Comparison of ENCODE assay signal across 8 cellular contexts in the genomic region with DNA sequence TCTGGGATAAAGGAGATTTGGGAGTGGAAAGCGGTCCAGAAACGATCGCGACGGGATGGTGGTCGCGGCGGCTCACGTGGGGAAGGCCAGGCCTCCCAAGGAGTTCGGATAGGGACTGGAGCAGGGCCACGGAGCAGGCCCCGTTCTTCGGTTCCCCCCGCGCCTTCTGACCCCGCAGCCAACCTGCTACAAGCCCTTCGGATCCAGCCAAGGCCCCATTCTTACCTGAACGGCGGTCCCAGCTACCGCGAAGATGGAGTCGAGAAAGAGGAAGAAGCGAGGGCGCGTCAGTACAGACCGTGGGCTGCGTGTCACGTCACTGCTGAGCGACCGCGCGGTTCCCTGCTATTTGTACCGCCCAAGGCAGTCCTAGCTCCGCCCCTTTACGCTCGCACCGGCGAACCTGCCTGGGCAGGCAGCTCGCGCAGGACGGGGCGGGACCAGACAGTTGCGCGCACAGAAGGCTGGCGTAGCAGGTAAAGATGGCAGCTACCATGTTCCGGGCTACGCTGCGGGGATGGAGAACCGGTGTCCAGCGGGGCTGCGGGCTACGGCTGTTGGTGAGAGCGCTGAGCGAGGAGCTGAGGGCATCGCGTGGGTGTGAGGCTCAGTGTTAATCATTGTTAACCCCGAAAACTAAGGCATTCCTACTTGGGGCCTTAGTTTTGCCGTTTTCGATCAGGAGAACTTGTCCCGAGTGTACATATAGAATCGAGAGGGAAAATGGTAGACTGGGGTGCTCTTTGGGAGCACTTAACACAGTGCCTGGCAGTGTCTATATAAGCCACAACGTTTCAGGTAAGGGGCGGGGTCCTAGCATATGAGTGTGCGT. TPM values are rescaled to one million over a fixed set of nuclear protein-coding genes. Genes with fewer than 3 reads are reported as not detected.
DNase-seq lines count a peak whose midpoint lies in the region; TF ChIP-seq lines count a peak whose summit lies in the region.

A gene (minus strand): TSS at position 270 of the 832 bp plus-strand sequence. CDS start 321 bp downstream, outside the sequence.
A gene (plus strand): TSS at position 457 of the 832 bp plus-strand sequence. CDS start 26 bp downstream, at position 483.

- H3K27me3 Mint-ChIP-seq in H9 (ENCODE audit: low read depth) (no peaks in the 10 kb centered on the region), neural crest cell (ENCODE audit: low read depth) (peaks cover 6% of the 10 kb centered on the region)

- peak within 1 kb of the TSS; percentile 94 for H3K14ac ChIP-seq in H9 (ENCODE audit: insufficient read depth, low read length)

- H3K79me1 ChIP-seq in H9 (ENCODE audit: insufficient read depth, low read depth, low read length, poor library complexity, severe bottlenecking): peaks cover 5% of the 10 kb centered on the region

- H3K9me2 ChIP-seq in MM.1S (replicated peaks; ENCODE audit: insufficient read depth, low read length): no peaks in the 10 kb centered on the region

- H3K23ac ChIP-seq in H9 (ENCODE audit: insufficient read length, low read depth, low read length): no peak within 1 kb of the TSS

- H3K27ac ChIP-seq in H9 (ENCODE audit: insufficient read length, low read depth, low read length) (peak within 1 kb of the TSS; percentile 70), MM.1S (ENCODE audit: low read length) (peak within 1 kb of the TSS; percentile 90), stomach smooth muscle (ENCODE audit: low read length) (peak within 1 kb of the TSS; percentile 92)

- H3K27me3 ChIP-seq in H9 (ENCODE audit: insufficient read depth, low read length): no peaks in the 10 kb centered on the region
- no peaks in the 10 kb centered on the region for H3K27me3 ChIP-seq in MM.1S (replicated peaks; ENCODE audit: insufficient read depth, low read length)
- no peaks in the 10 kb centered on the region for H3K27me3 ChIP-seq in stomach smooth muscle (ENCODE audit: control insufficient read depth in 1 of 2, insufficient read depth in 2 of 2, low read length in 2 of 2)

- H3K56ac ChIP-seq in H9 (ENCODE audit: insufficient read length, low read depth, low read length): peak within 1 kb of the TSS; percentile 23

- no CpG with 5 or more reads among the region's 64 CpGs for WGBS in H9 (ENCODE audit: extremely low coverage, insufficient read length, low lambda C conversion rate)

- no peak within 1 kb of the TSS; the same call in 1 of the 2 replicates for H3K4ac ChIP-seq in H9 (ENCODE audit: low read depth, low read length)

- peak within 1 kb of the TSS; percentile 100 for H3K4me3 ChIP-seq in MM.1S (ENCODE audit: low read length)
- peak within 1 kb of the TSS; percentile 98 to 99 for H3K4me3 ChIP-seq in stomach smooth muscle (ENCODE audit: low read length in 2 of 2)

- H4K5ac ChIP-seq in H9 (ENCODE audit: insufficient read length, low read depth, low read length): peak within 1 kb of the TSS; percentile 54

- H3K36me3 Mint-ChIP-seq in H9 (ENCODE audit: insufficient read depth in 1 of 3, low read depth in 3 of 3) (peaks cover 38 to 73% (median 68%) of the 10 kb centered on the region in 3 experiments), neural crest cell (ENCODE audit: low read depth) (peaks cover 19% of the 10 kb centered on the region)

- H3K9ac ChIP-seq in H9 (ENCODE audit: extremely low read depth, insufficient read length, low read length) (peak within 1 kb of the TSS; percentile 96), MM.1S (ENCODE audit: low read length) (peak within 1 kb of the TSS; percentile 98), stomach smooth muscle (ENCODE audit: low read length in 2 of 2) (peak within 1 kb of the TSS; percentile 97 to 99)

- H4K8ac ChIP-seq in H9 (replicated peaks; ENCODE audit: insufficient read length, low read depth, low read length): no peak within 1 kb of the TSS

- H3K23me2 ChIP-seq in H9 (ENCODE audit: insufficient read length, low read depth, low read length, poor library complexity, severe bottlenecking): peaks cover 7% of the 10 kb centered on the region

- DNase-seq in ELR (ENCODE audit: low read depth): peak; percentile 98
- DNase-seq in H9: peak; percentile 98
- peak; percentile 99 for DNase-seq in MM.1S
- DNase-seq in SIG-M5 (lab: John Stamatoyannopoulos, UW): peak; percentile 90
- DNase-seq in activated gamma-delta T cell (lab: John Stamatoyannopoulos, UW): peak; percentile 95
- peak; percentile 94 for DNase-seq in fibroblast of the conjunctiva (ENCODE audit: low read depth)
- DNase-seq in neural crest cell (ENCODE audit: low read depth, low spot score): peak; percentile 94

- H3T11ph ChIP-seq in H9 (ENCODE audit: low read length): no peak within 1 kb of the TSS

- H2BK120ac ChIP-seq in H9 (ENCODE audit: low read depth, low read length, poor library complexity, severe bottlenecking): no peak within 1 kb of the TSS

- peaks cover 53% of the 10 kb centered on the region for H3F3A ChIP-seq in MM.1S (ENCODE audit: insufficient read depth, low read length)

- H3K27ac Mint-ChIP-seq in H9 (peak within 1 kb of the TSS; percentile 99 to 100 (median 100)), neural crest cell (ENCODE audit: unreplicated experiment) (peak within 1 kb of the TSS; percentile 99)

- TF ChIP-seq CTCF in H9 (conservative IDR thresholded peaks at IDR 0.05) (no peak), MM.1S (IDR thresholded peaks at IDR 0.05; ENCODE audit: low read length) (no peak), neural crest cell (conservative IDR thresholded peaks at IDR 0.05) (no peak)

- no peak within 1 kb of the TSS for H2BK15ac ChIP-seq in H9 (ENCODE audit: low read depth, low read length)

- H3K36me3 ChIP-seq in MM.1S (replicated peaks; ENCODE audit: insufficient read depth, low read length) (peaks cover 11% of the 10 kb centered on the region), stomach smooth muscle (ENCODE audit: control insufficient read depth in 2 of 2, insufficient read depth in 2 of 2, low read length in 2 of 2) (peaks cover 33 to 37% of the 10 kb centered on the region in 2 donors)

- H4K20me1 ChIP-seq in H9 (ENCODE audit: control insufficient read depth, insufficient read depth, insufficient read length) (no peaks in the 10 kb centered on the region), MM.1S (ENCODE audit: insufficient read depth, low read length) (no peaks in the 10 kb centered on the region)

- peak within 1 kb of the TSS; percentile 21 for H2BK5ac ChIP-seq in H9 (ENCODE audit: insufficient read length, low read length)

- peak within 1 kb of the TSS; percentile 81 for H3K4me2 ChIP-seq in H9 (ENCODE audit: insufficient read depth, insufficient read length, low read length)
- H3K4me2 ChIP-seq in MM.1S (ENCODE audit: low read depth, low read length): peak within 1 kb of the TSS; percentile 91

- H4K91ac ChIP-seq in H9 (ENCODE audit: insufficient read length, low read depth, low read length): no peak within 1 kb of the TSS

- H3K9me3 Mint-ChIP-seq in H9: no peaks in the 10 kb centered on the region
- no peaks in the 10 kb centered on the region for H3K9me3 Mint-ChIP-seq in neural crest cell

- no peak within 1 kb of the TSS for H2AK5ac ChIP-seq in H9 (ENCODE audit: insufficient read length, low read length)

- no peak within 1 kb of the TSS for H2BK20ac ChIP-seq in H9 (ENCODE audit: low read depth, low read length, poor library complexity, severe bottlenecking)

- H3K79me2 ChIP-seq in H9 (ENCODE audit: insufficient read depth, low read length) (peaks cover 9% of the 10 kb centered on the region; the same call in 1 of the 2 replicates), MM.1S (ENCODE audit: low read length) (peaks cover 62% of the 10 kb centered on the region)

- H3K18ac ChIP-seq in H9 (ENCODE audit: insufficient read length, low read depth, low read length): peak within 1 kb of the TSS; percentile 87

- peak within 1 kb of the TSS; percentile 74 for H2AFZ ChIP-seq in H9 (ENCODE audit: low read length)
- peak within 1 kb of the TSS; percentile 80 for H2AFZ ChIP-seq in MM.1S (ENCODE audit: low read length)

- peaks cover 6 to 17% of the 10 kb centered on the region in 2 experiments for H3K4me1 Mint-ChIP-seq in H9
- H3K4me1 Mint-ChIP-seq in neural crest cell: peaks cover 46% of the 10 kb centered on the region

- H2BK12ac ChIP-seq in H9 (ENCODE audit: insufficient read length, low read depth, low read length): no peak within 1 kb of the TSS

- H3K4me1 ChIP-seq in H9 (ENCODE audit: insufficient read depth, low read length) (no peaks in the 10 kb centered on the region), MM.1S (ENCODE audit: low read length) (peaks cover 21% of the 10 kb centered on the region), stomach smooth muscle (ENCODE audit: control insufficient read depth, insufficient read depth, low read length) (peaks cover 27% of the 10 kb centered on the region)

- H3K4me3 Mint-ChIP-seq in H9: peak within 1 kb of the TSS; percentile 100
- peak within 1 kb of the TSS; percentile 100 for H3K4me3 Mint-ChIP-seq in neural crest cell

- H3K9me3 ChIP-seq in H9 (ENCODE audit: control insufficient read depth, low read depth, low read length): no peaks in the 10 kb centered on the region
- H3K9me3 ChIP-seq in MM.1S (replicated peaks; ENCODE audit: insufficient read depth, low read length): no peaks in the 10 kb centered on the region
- H3K9me3 ChIP-seq in stomach smooth muscle (ENCODE audit: control insufficient read depth in 2 of 2, low read length in 2 of 2): no peaks in the 10 kb centered on the region

RNA-seq across cellular contexts. Expression of the first gene that starts in this region (rescaled TPM):
- 898 and 954 TPM in 2 replicates for total RNA-seq in H9 (2021)
- 697 and 738 TPM in 2 replicates for total RNA-seq in neural crest cell

RNA-seq across cellular contexts. Expression of the second gene that starts in this region (rescaled TPM):
- total RNA-seq in H9 (2021): 66.7 and 73.4 TPM in 2 replicates
- 50.3 and 59.3 TPM in 2 replicates for total RNA-seq in neural crest cell

Comparison
In these comparisons a context has a peak if more than half of its experiments do, and no peak if none do; other contexts are left out.
1. Peak in every context shown above with its lines: DNase-seq, H3K4me3 ChIP-seq and H3K27ac ChIP-seq.